20 cellular contexts compared by ENCODE assay signal in the genomic region with DNA sequence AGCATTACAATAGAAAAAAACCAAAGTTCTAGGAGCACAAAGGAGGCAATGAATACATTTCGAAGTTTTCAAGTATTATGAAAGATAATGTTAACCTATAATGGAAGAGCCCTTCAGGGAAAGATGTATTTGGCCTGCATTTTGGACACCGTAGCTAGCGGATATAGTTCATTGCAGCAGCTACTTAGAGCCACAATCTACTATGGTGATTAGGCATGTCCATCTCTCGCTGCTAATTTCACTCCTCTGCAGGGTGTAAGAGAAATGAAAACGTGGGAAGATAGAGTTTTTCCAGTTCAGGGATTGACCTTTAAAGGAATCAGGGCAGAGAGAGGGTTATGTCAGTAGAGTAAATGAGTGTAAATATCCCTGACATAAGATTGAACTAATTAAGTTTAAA. TPM values are rescaled to one million over a fixed set of nuclear protein-coding genes. Genes with fewer than 3 reads are reported as not detected.
DNase-seq lines count a peak whose midpoint lies in the region; ATAC-seq, FAIRE-seq and TF ChIP-seq lines count a peak whose summit lies in the region.
"Had no signal": no experiment of that assay in that cellular context is flagged by ENCODE, and none has a peak within 500 bp of the region (broad histone marks: within the 10 kb centered on the region; RNA-seq: fewer than 3 reads in every experiment).

No MANE protein-coding gene starts in this region.

- H3K79me1 ChIP-seq in neuronal stem cell (ENCODE audit: low read depth, low read length) = no peaks in the 10 kb centered on the region

- DNase-seq in GM23338 (ENCODE audit: low spot score) (no peak), endothelial cell (ENCODE audit: low spot score) (no peak), left ventricle myocardium superior (no peak), neuronal stem cell (ENCODE audit: low spot score) (no peak), D721Med (ENCODE audit: insufficient read length, low spot score) (no peak), testis (no peak)
- DNase-seq: DMS 273 treated with DMSO at 0.1 percent for 48 hours, GDM1, GM23248, HCEC 1CT, KG1, NCI-H1105 treated with DMSO at 0.1 percent for 48 hours, NCI-H1694, NCI-H2081 treated with DMSO at 0.1 percent for 48 hours, SHP77 had no signal

- no peaks in the 10 kb centered on the region for H3K9me3 ChIP-seq in neuronal stem cell (replicated peaks in 1 of 2; ENCODE audit: control insufficient read depth in 2 of 2, insufficient read depth in 1 of 2, low read depth in 1 of 2, low read length in 2 of 2)
- H3K9me3 ChIP-seq in testis = no peaks in the 10 kb centered on the region

- H3K27me3 Mint-ChIP-seq in GM23338 (ENCODE audit: insufficient read depth, low read depth, poor library complexity) = peaks cover 3% of the 10 kb centered on the region
- no peaks in the 10 kb centered on the region for H3K27me3 Mint-ChIP-seq in endothelial cell (ENCODE audit: unreplicated experiment)

- H2BK120ac ChIP-seq in neuronal stem cell (ENCODE audit: low read depth, low read length) = no peak overlapping the region

- no peaks in the 10 kb centered on the region for H3F3A ChIP-seq in GM23338 (replicated peaks; ENCODE audit: low read depth)

- no peak overlapping the region for H3K4me3 Mint-ChIP-seq in GM23338
- H3K4me3 Mint-ChIP-seq in endothelial cell (ENCODE audit: unreplicated experiment) = no peak overlapping the region
- H3K4me3 Mint-ChIP-seq: B cell had no signal

- H3K14ac ChIP-seq in neuronal stem cell (ENCODE audit: low read length) = no peak overlapping the region

- no peaks in the 10 kb centered on the region for H3K36me3 Mint-ChIP-seq in GM23338 (ENCODE audit: low read depth)
- H3K36me3 Mint-ChIP-seq in endothelial cell (ENCODE audit: low read depth, unreplicated experiment) = peaks cover 5% of the 10 kb centered on the region

- no peak overlapping the region for H3K9ac ChIP-seq in neuronal stem cell (ENCODE audit: low read depth, low read length, poor library complexity)
- H3K9ac ChIP-seq: GM23248 had no signal

- no peak overlapping the region for H2AFZ ChIP-seq in GM23338
- peak overlapping the region; percentile 35 for H2AFZ ChIP-seq in neuronal stem cell (ENCODE audit: low read length)
- H2AFZ ChIP-seq: GM23248 had no signal

- H2BK15ac ChIP-seq in neuronal stem cell (ENCODE audit: low read length) = no peak overlapping the region

- H3K36me3 ChIP-seq in GM23338 (ENCODE audit: insufficient read depth) (no peaks in the 10 kb centered on the region), neuronal stem cell (replicated peaks in 1 of 2; ENCODE audit: control insufficient read depth in 2 of 2, insufficient read depth in 2 of 2, low read length in 2 of 2) (no peaks in the 10 kb centered on the region), testis (ENCODE audit: low read depth, missing control alignments) (no peaks in the 10 kb centered on the region)

- no peaks in the 10 kb centered on the region for H3K79me2 ChIP-seq in GM23338 (replicated peaks; ENCODE audit: insufficient read depth)

- no peak overlapping the region for H3K4ac ChIP-seq in neuronal stem cell (ENCODE audit: low read length)

- no peaks in the 10 kb centered on the region for H3K9me3 Mint-ChIP-seq in GM23338
- H3K9me3 Mint-ChIP-seq in endothelial cell (ENCODE audit: unreplicated experiment) = no peaks in the 10 kb centered on the region

- intact Hi-C loops in left ventricle myocardium superior (cut with micrococcal nuclease) (no loop called here), testis (cut with DNase I; ENCODE audit: low total_unique reads) (no loop called here)

- H3K4me3 ChIP-seq in GM23338 (no peak overlapping the region), neuronal stem cell (ENCODE audit: low read length in 2 of 2) (no peak overlapping the region), testis (no peak overlapping the region)
- H3K4me3 ChIP-seq: GM23248 had no signal

- no peak for TF ChIP-seq POLR2A in testis (IDR thresholded peaks at IDR 0.05)

- no peak overlapping the region for H3K27ac ChIP-seq in GM23338 (ENCODE audit: low read depth)
- no peak overlapping the region for H3K27ac ChIP-seq in neuronal stem cell (replicated peaks; ENCODE audit: low read length)
- no peak overlapping the region for H3K27ac ChIP-seq in testis
- H3K27ac ChIP-seq: GM23248 had no signal

- no peak overlapping the region for H3K4me2 ChIP-seq in GM23338
- no peak overlapping the region for H3K4me2 ChIP-seq in neuronal stem cell (ENCODE audit: insufficient read depth, low read length, poor library complexity, severe bottlenecking)

- H3K27ac Mint-ChIP-seq in GM23338 (peak overlapping the region; percentile 22; the same call in 1 of the 2 replicates), endothelial cell (ENCODE audit: unreplicated experiment) (peak overlapping the region; percentile 44)
- H3K27ac Mint-ChIP-seq: B cell had no signal

- H3K4me1 Mint-ChIP-seq in GM23338 (peaks cover 14% of the 10 kb centered on the region), endothelial cell (ENCODE audit: unreplicated experiment) (peaks cover 51% of the 10 kb centered on the region)
- H3K4me1 Mint-ChIP-seq: B cell had no signal

- no peak overlapping the region for H2BK5ac ChIP-seq in neuronal stem cell (ENCODE audit: low read length)

- no peak overlapping the region for H2BK12ac ChIP-seq in neuronal stem cell (ENCODE audit: low read length)

- H2AK5ac ChIP-seq in neuronal stem cell (ENCODE audit: low read depth, low read length) = no peak overlapping the region

- no peak overlapping the region for H3K23ac ChIP-seq in neuronal stem cell (ENCODE audit: low read depth, low read length, poor library complexity)

- peaks cover 17% of the 10 kb centered on the region for H3K4me1 ChIP-seq in GM23338 (ENCODE audit: insufficient read depth)
- peaks cover 0 to 2% of the 10 kb centered on the region in 2 donors for H3K4me1 ChIP-seq in neuronal stem cell (ENCODE audit: control insufficient read depth in 2 of 2, insufficient read depth in 1 of 2, low read depth in 1 of 2, low read length in 2 of 2)
- no peaks in the 10 kb centered on the region for H3K4me1 ChIP-seq in testis

- ATAC-seq in GM23338 = no peak
- ATAC-seq in left ventricle myocardium superior = peak; percentile 54
- no peak for ATAC-seq in HG02588 (IDR thresholded peaks at IDR 0.05; ENCODE audit: unreplicated experiment)
- ATAC-seq: HepG2 had no signal

- H4K8ac ChIP-seq in neuronal stem cell (ENCODE audit: low read depth, low read length) = no peak overlapping the region

- H4K91ac ChIP-seq in neuronal stem cell (ENCODE audit: low read depth, low read length, poor library complexity) = no peak overlapping the region

- no peak for TF ChIP-seq CTCF in GM23338 (conservative IDR thresholded peaks at IDR 0.05; ENCODE audit: low read depth in 2 of 2)
- TF ChIP-seq CTCF in endothelial cell (IDR thresholded peaks at IDR 0.05; ENCODE audit: unreplicated experiment) = no peak
- no peak for TF ChIP-seq CTCF in D721Med (IDR thresholded peaks at IDR 0.05; ENCODE audit: insufficient read depth, missing control alignments)
- TF ChIP-seq CTCF in testis (IDR thresholded peaks at IDR 0.05) = no peak

- no peak for FAIRE-seq in D721Med (lab: Jason Lieb, UNC)
- FAIRE-seq: GM19239, HepG2, RCC 7860 had no signal

- H3K9me2 ChIP-seq in GM23338 (ENCODE audit: insufficient read depth) = no peaks in the 10 kb centered on the region

- H4K20me1 ChIP-seq in GM23338 (replicated peaks; ENCODE audit: insufficient read depth) = no peaks in the 10 kb centered on the region

- no CpG with 5 or more reads among the region's 5 CpGs for WGBS in neuronal stem cell (ENCODE audit: extremely low coverage in 2 of 2, insufficient read length in 2 of 2, insufficient replicate concordance in 1 of 2), 2 donors
- 79 to 80% methylated on average over 5 of the region's 5 CpGs for WGBS in testis, 2 donors

- no peak overlapping the region for H3K18ac ChIP-seq in neuronal stem cell (ENCODE audit: low read length)

- H3K27me3 ChIP-seq in GM23338 (ENCODE audit: insufficient read depth) (no peaks in the 10 kb centered on the region), neuronal stem cell (ENCODE audit: control insufficient read depth in 3 of 3, insufficient read depth in 3 of 3, low read depth in 1 of 3, low read length in 3 of 3) (no peaks in the 10 kb centered on the region), testis (no peaks in the 10 kb centered on the region)

TF ChIP-seq in GM23338, 12 proteins besides CTCF, POLR2A, EP300 and RAD21:
- TF ChIP-seq CREB1 (CRISPR knock-in tag; IDR thresholded peaks at IDR 0.05; ENCODE audit: low read depth) = no peak

RNA-seq across cellular contexts. Expression of a gene that starts 8.5 kb away (rescaled TPM):
- 0.07 TPM in 1 of 2 replicates, not detected in the other for total RNA-seq in GM23338 (2014; rRNA removed; shearing (Covaris generic))
- polyA plus RNA-seq in GM23338 (2016; fragmentation: Nextera tagmentation; extraction: Ambion mirVana) (0.15 TPM in 1 of 2 replicates, not detected in the other), testis (ENCODE audit: insufficient read depth, low read depth, low replicate concordance) (3.3 TPM)
- total RNA-seq in endothelial cell (ENCODE audit: unreplicated experiment) (4.4 TPM), left ventricle myocardium superior (119 TPM), testis (1 to 10 TPM; 4.1 to 5.1 TPM)
- not detected for polyA plus RNA-seq in neuronal stem cell (2013, experiment 1 of 2)
- not detected for polyA plus RNA-seq in neuronal stem cell (2013, experiment 2 of 2)
- total RNA-seq: B cell had no signal

Comparison
In these comparisons a context has a peak if more than half of its experiments do, and no peak if none do; other contexts are left out.
1. RNA of a gene that starts 8.5 kb away (total RNA-seq): 119 TPM in left ventricle myocardium superior (single experiment); 4.1 to 5.1 TPM in testis, 4.4 TPM in endothelial cell (single experiment) and 0.07 TPM in GM23338; every median in the first group is over 10 times any median in the second.